Comparison of ENCODE assay signal across 8 cellular contexts in genomic region chr17:49787932-49788442, GRCh38. TPM values are rescaled to one million over a fixed set of nuclear protein-coding genes. Genes with fewer than 3 reads are reported as not detected.
DNase-seq lines count a peak whose midpoint lies in the region; ATAC-seq and TF ChIP-seq lines count a peak whose summit lies in the region.

No MANE protein-coding gene starts in this region.

- peak overlapping the region; percentile 94 for H3K4me3 Mint-ChIP-seq in activated CD8-positive, alpha-beta T cell treated with anti-CD3 and anti-CD28 coated beads, Interleukin-2, amount 10 ng/mL, durations not matched to agents 7 days and 5 days

- H3K27ac ChIP-seq in heart left ventricle: peak overlapping the region; percentile 80 to 100 (median 98)
- H3K27ac ChIP-seq in foreskin keratinocyte: peak overlapping the region; percentile 21
- peak overlapping the region; percentile 70 to 100 (median 98) for H3K27ac ChIP-seq in skin epidermis

- peak overlapping the region; percentile 77 to 100 (median 96) for H3K4me3 ChIP-seq in heart left ventricle
- peak overlapping the region; percentile 78 to 100 (median 95) for H3K4me3 ChIP-seq in skin epidermis

- POLR2A ChIA-PET in activated CD8-positive, alpha-beta T cell treated with anti-CD3 and anti-CD28 coated beads, Interleukin-2, amount 10 ng/mL, durations not matched to agents 7 days and 5 days (lab: Charles Lee): interaction anchor here (0.5 to 3.0 kb wide), 23 partner anchors 9 to 397 kb away, joined by 3 to 41 read pairs (median 5); partner anchors contain the start of genes FAM117A and SLC35B1

- ATAC-seq in heart left ventricle: no peak
- no peak for ATAC-seq in activated CD8-positive, alpha-beta T cell treated with anti-CD3 and anti-CD28 coated beads, Interleukin-2, amount 10 ng/mL, durations not matched to agents 7 days and 5 days
- ATAC-seq in foreskin keratinocyte: no peak

- peak overlapping the region; percentile 96 for H3K27ac Mint-ChIP-seq in activated CD8-positive, alpha-beta T cell treated with anti-CD3 and anti-CD28 coated beads, Interleukin-2, amount 10 ng/mL, durations not matched to agents 7 days and 5 days

- H3K9me3 Mint-ChIP-seq in activated CD8-positive, alpha-beta T cell treated with anti-CD3 and anti-CD28 coated beads, Interleukin-2, amount 10 ng/mL, durations not matched to agents 7 days and 5 days (ENCODE audit: insufficient read depth): no peaks in the 10 kb centered on the region

- no peak for TF ChIP-seq POLR2A in heart left ventricle (IDR thresholded peaks at IDR 0.05)

- intact Hi-C loops in heart left ventricle (cut with DNase I): loop anchor here in 6 of 10 donors (1.0 to 10.0 kb wide), 10 partner anchors 24 to 221 kb away; partner anchors contain the start of genes FAM117A (in 1 of the 6), NXPH3 (in 1 of the 6), SLC35B1 (in 1 of the 6) and TAC4 (in 1 of the 6)
- intact Hi-C loops in cardiac septum (cut with DNase I): loop anchor here (1.0 to 10.0 kb wide), 2 partner anchors 63 to 83 kb away; partner anchors contain the start of gene SLC35B1

- H3K27me3 ChIP-seq in heart left ventricle: no peaks in the 10 kb centered on the region
- H3K27me3 ChIP-seq in foreskin keratinocyte: no peaks in the 10 kb centered on the region

- H3K36me3 ChIP-seq in heart left ventricle: peaks cover 0 to 30% (median 21%) of the 10 kb centered on the region in 9 donors

- TF ChIP-seq CTCF in heart left ventricle (IDR thresholded peaks at IDR 0.05): no peak
- TF ChIP-seq CTCF in foreskin keratinocyte (conservative IDR thresholded peaks at IDR 0.05): no peak

- CTCF ChIA-PET in activated CD8-positive, alpha-beta T cell treated with anti-CD3 and anti-CD28 coated beads, Interleukin-2, amount 10 ng/mL, durations not matched to agents 7 days and 5 days (lab: Charles Lee): interaction anchor here (0.7 to 6.2 kb wide), 14 partner anchors 10 to 218 kb away, joined by 3 to 38 read pairs (median 3); partner anchors contain the start of gene SLC35B1

- H3K4me1 ChIP-seq in heart left ventricle: peaks cover 6 to 59% (median 40%) of the 10 kb centered on the region in 12 donors
- H3K4me1 ChIP-seq in foreskin keratinocyte: peaks cover 14% of the 10 kb centered on the region

- peaks cover 47% of the 10 kb centered on the region for H3K4me1 Mint-ChIP-seq in activated CD8-positive, alpha-beta T cell treated with anti-CD3 and anti-CD28 coated beads, Interleukin-2, amount 10 ng/mL, durations not matched to agents 7 days and 5 days (ENCODE audit: low read depth)

- H3K9me3 ChIP-seq in heart left ventricle: no peaks in the 10 kb centered on the region

- peaks cover 36% of the 10 kb centered on the region for H3K36me3 Mint-ChIP-seq in activated CD8-positive, alpha-beta T cell treated with anti-CD3 and anti-CD28 coated beads, Interleukin-2, amount 10 ng/mL, durations not matched to agents 7 days and 5 days (ENCODE audit: low read depth)

- no peaks in the 10 kb centered on the region for H3K27me3 Mint-ChIP-seq in activated CD8-positive, alpha-beta T cell treated with anti-CD3 and anti-CD28 coated beads, Interleukin-2, amount 10 ng/mL, durations not matched to agents 7 days and 5 days (ENCODE audit: low read depth)

- WGBS in heart left ventricle, 4 donors: 1 to 5% (median 2%) methylated on average over 16 of the region's 16 CpGs

- DNase-seq in heart left ventricle: peak in 4 of 5 donors; percentile 23 to 37 (median 31)
- DNase-seq in cardiac septum (ENCODE audit: low spot score): no peak
- DNase-seq in activated CD8-positive, alpha-beta T cell treated with anti-CD3 and anti-CD28 coated beads, Interleukin-2, amount 10 ng/mL, durations not matched to agents 7 days and 5 days: peak; percentile 43
- DNase-seq in foreskin keratinocyte: no peak
- no peak for DNase-seq in kidney glomerular epithelial cell (lab: John Stamatoyannopoulos, UW)
- no peak for DNase-seq in putamen (ENCODE audit: low spot score)
- no peak for DNase-seq in stimulated activated naive CD4-positive, alpha-beta T cell (lab: John Stamatoyannopoulos, UW)

RNA-seq across cellular contexts. Expression of gene KAT7, which starts 0.5 kb away (rescaled TPM):
- total RNA-seq in heart left ventricle (10 to 100 TPM; 34.3 to 80.9 (median 56.0) TPM), cardiac septum (63.2 TPM), foreskin keratinocyte (28.6 and 30.4 TPM in 2 replicates)
- polyA plus RNA-seq in heart left ventricle (10 to 100 TPM; 10.1 to 27.3 TPM), foreskin keratinocyte (10.3 and 13.2 TPM in 2 replicates)
- total RNA-seq in activated CD8-positive, alpha-beta T cell treated with anti-CD3 and anti-CD28 coated beads, Interleukin-2, amount 10 ng/mL, durations not matched to agents 7 days and 5 days: 10 to 100 TPM; 75.8 to 76.0 TPM

RNA-seq across cellular contexts. Expression of gene FAM117A, which starts 24.1 kb away (rescaled TPM):
- total RNA-seq in heart left ventricle: 10 to 100 TPM in 6 of 9 donors, 1 to 10 TPM in 3; 5.9 to 18.5 (median 14.9) TPM
- polyA plus RNA-seq in heart left ventricle: 1 to 10 TPM; 5.2 to 7.1 TPM
- 5.8 TPM for total RNA-seq in cardiac septum
- total RNA-seq in activated CD8-positive, alpha-beta T cell treated with anti-CD3 and anti-CD28 coated beads, Interleukin-2, amount 10 ng/mL, durations not matched to agents 7 days and 5 days: 10 to 100 TPM; 20.8 to 23.5 TPM
- total RNA-seq in foreskin keratinocyte: 6.9 and 7.2 TPM in 2 replicates
- polyA plus RNA-seq in foreskin keratinocyte: 6.9 and 8.3 TPM in 2 replicates

RNA-seq across cellular contexts. Expression of gene TAC4, which starts 59.9 kb away (rescaled TPM):
- total RNA-seq in heart left ventricle (1 to 10 TPM in 2 of 9 donors, under 1 TPM in 1, not detected in 6; 0.50 to 2.1 (median 1.3) TPM), cardiac septum (1.7 TPM), foreskin keratinocyte (not detected in 2 replicates)
- polyA plus RNA-seq in heart left ventricle (not detected), foreskin keratinocyte (not detected in 2 replicates)
- total RNA-seq in activated CD8-positive, alpha-beta T cell treated with anti-CD3 and anti-CD28 coated beads, Interleukin-2, amount 10 ng/mL, durations not matched to agents 7 days and 5 days: not detected

Comparison
In these comparisons a context has a peak if more than half of its experiments do, and no peak if none do; other contexts are left out.
1. DNase-seq: peak in heart left ventricle (4 of 5) and activated CD8-positive, alpha-beta T cell treated with anti-CD3 and anti-CD28 coated beads, Interleukin-2, amount 10 ng/mL, durations not matched to agents 7 days and 5 days (single experiment); none in cardiac septum (single experiment), foreskin keratinocyte (0 of 2), kidney glomerular epithelial cell (single experiment), putamen (single experiment) and stimulated activated naive CD4-positive, alpha-beta T cell (0 of 6).
2. H3K27ac ChIP-seq: peak in every context shown above with its lines; median percentile 98 in heart left ventricle; 98 in skin epidermis; 21 in foreskin keratinocyte.